ENCODE assay signal across 18 cellular contexts in the genomic region with DNA sequence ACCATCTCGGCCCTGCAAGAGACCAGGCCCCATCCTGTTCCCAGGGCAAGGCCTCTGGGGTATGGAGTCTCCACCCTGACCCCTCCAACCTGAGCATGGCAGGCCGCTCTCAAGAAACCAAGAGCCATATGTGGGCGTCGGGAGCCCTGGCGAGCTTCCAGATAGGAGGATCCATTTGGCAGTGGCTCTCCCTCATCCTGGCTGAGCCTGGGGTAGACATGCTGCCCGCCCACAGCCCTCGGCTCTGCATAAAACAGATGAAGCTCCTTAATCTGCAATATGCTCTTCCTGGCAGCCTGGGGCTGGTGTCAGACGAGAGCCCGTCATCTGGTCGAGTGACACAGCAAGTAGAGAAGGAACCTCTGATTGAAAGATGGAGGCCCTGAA. TPM values are rescaled to one million over a fixed set of nuclear protein-coding genes. Genes with fewer than 3 reads are reported as not detected.
DNase-seq lines count a peak whose midpoint lies in the region; TF ChIP-seq lines count a peak whose summit lies in the region.
"Had no signal": no experiment of that assay in that cellular context is flagged by ENCODE, and none has a peak within 500 bp of the region (broad histone marks: within the 10 kb centered on the region; RNA-seq: fewer than 3 reads in every experiment).

No MANE protein-coding gene starts in this region.

- no peak overlapping the region for H3K4me2 ChIP-seq in hepatocyte

- H3K9me3 ChIP-seq in hepatocyte (ENCODE audit: low read depth) = no peaks in the 10 kb centered on the region
- H3K9me3 ChIP-seq: left ventricle myocardium inferior, testis had no signal

- peaks cover 58% of the 10 kb centered on the region for H3K36me3 Mint-ChIP-seq in activated T-helper 1 cell treated with anti-CD3 and anti-CD28 coated beads, Interleukin-12 subunit alpha, Interleukin-12 subunit beta, Interleukin-2, Interleukin-4 antibody, amounts not matched to agents 30 ng/mL and 10 ng/mL and 1 ng/mL, durations not matched to agents 14 hours and 24 hours and 36 hours (ENCODE audit: low read depth)

- H3K4me1 Mint-ChIP-seq in activated T-helper 1 cell treated with anti-CD3 and anti-CD28 coated beads, Interleukin-12 subunit alpha, Interleukin-12 subunit beta, Interleukin-2, Interleukin-4 antibody, amounts not matched to agents 30 ng/mL and 10 ng/mL and 1 ng/mL, durations not matched to agents 14 hours and 24 hours and 36 hours (ENCODE audit: low read depth) = peaks cover 15% of the 10 kb centered on the region

- TF ChIP-seq CTCF in hepatocyte (IDR thresholded peaks at IDR 0.05; ENCODE audit: poor library complexity) = no peak

- H3K27ac ChIP-seq in hepatocyte = no peak overlapping the region
- H3K27ac ChIP-seq: GM23248, left ventricle myocardium inferior, testis had no signal

- H4K20me1 ChIP-seq in hepatocyte (ENCODE audit: insufficient read depth, poor library complexity, severe bottlenecking) = peaks cover 11% of the 10 kb centered on the region

- peaks cover 28% of the 10 kb centered on the region for H3K79me2 ChIP-seq in hepatocyte

- 91% methylated on average over 10 of the region's 10 CpGs for WGBS in hepatocyte (ENCODE audit: low lambda C conversion rate, missing lambda C conversion rate)

- H3K27ac Mint-ChIP-seq in activated T-helper 1 cell treated with anti-CD3 and anti-CD28 coated beads, Interleukin-12 subunit alpha, Interleukin-12 subunit beta, Interleukin-2, Interleukin-4 antibody, amounts not matched to agents 30 ng/mL and 10 ng/mL and 1 ng/mL, durations not matched to agents 14 hours and 24 hours and 36 hours = no peak overlapping the region
- H3K27ac Mint-ChIP-seq: activated CD4-positive, alpha-beta T cell treated with anti-CD3 and anti-CD28 coated beads, Interleukin-2, amount 10 ng/mL, durations not matched to agents 24 days and 14 days had no signal

- no peaks in the 10 kb centered on the region for H3K9me3 Mint-ChIP-seq in activated T-helper 1 cell treated with anti-CD3 and anti-CD28 coated beads, Interleukin-12 subunit alpha, Interleukin-12 subunit beta, Interleukin-2, Interleukin-4 antibody, amounts not matched to agents 30 ng/mL and 10 ng/mL and 1 ng/mL, durations not matched to agents 14 hours and 24 hours and 36 hours
- H3K9me3 Mint-ChIP-seq: activated CD4-positive, alpha-beta T cell treated with anti-CD3 and anti-CD28 coated beads, Interleukin-2, amount 10 ng/mL, durations not matched to agents 24 days and 14 days had no signal

- no peaks in the 10 kb centered on the region for H3K27me3 ChIP-seq in hepatocyte
- H3K27me3 ChIP-seq: testis had no signal

- no peak overlapping the region for H3K4me3 Mint-ChIP-seq in activated T-helper 1 cell treated with anti-CD3 and anti-CD28 coated beads, Interleukin-12 subunit alpha, Interleukin-12 subunit beta, Interleukin-2, Interleukin-4 antibody, amounts not matched to agents 30 ng/mL and 10 ng/mL and 1 ng/mL, durations not matched to agents 14 hours and 24 hours and 36 hours
- H3K4me3 Mint-ChIP-seq: activated CD4-positive, alpha-beta T cell treated with anti-CD3 and anti-CD28 coated beads, Interleukin-2, amount 10 ng/mL, durations not matched to agents 24 days and 14 days had no signal

- H3K27me3 Mint-ChIP-seq in activated T-helper 1 cell treated with anti-CD3 and anti-CD28 coated beads, Interleukin-12 subunit alpha, Interleukin-12 subunit beta, Interleukin-2, Interleukin-4 antibody, amounts not matched to agents 30 ng/mL and 10 ng/mL and 1 ng/mL, durations not matched to agents 14 hours and 24 hours and 36 hours (ENCODE audit: insufficient read depth) = no peaks in the 10 kb centered on the region
- H3K27me3 Mint-ChIP-seq: activated CD4-positive, alpha-beta T cell treated with anti-CD3 and anti-CD28 coated beads, Interleukin-2, amount 10 ng/mL, durations not matched to agents 24 days and 14 days had no signal

- H3K4me1 ChIP-seq in hepatocyte (ENCODE audit: insufficient read depth) = peaks cover 6% of the 10 kb centered on the region

- H3K9me2 ChIP-seq in hepatocyte (replicated peaks; ENCODE audit: insufficient read depth) = no peaks in the 10 kb centered on the region

- H2AFZ ChIP-seq in hepatocyte = no peak overlapping the region
- H2AFZ ChIP-seq: GM23248 had no signal

- no peak overlapping the region for H3K4me3 ChIP-seq in hepatocyte
- H3K4me3 ChIP-seq: GM23248, left ventricle myocardium inferior, testis had no signal

- intact Hi-C loops in activated T-helper 1 cell treated with anti-CD3 and anti-CD28 coated beads, Interleukin-12 subunit alpha, Interleukin-12 subunit beta, Interleukin-2, Interleukin-4 antibody, amounts not matched to agents 30 ng/mL and 10 ng/mL and 1 ng/mL, durations not matched to agents 14 hours and 24 hours and 36 hours (cut with micrococcal nuclease) = no loop called here

- DNase-seq in AG08396 (ENCODE audit: low spot score) (peak; percentile 3), GM03348 (ENCODE audit: low spot score) (peak; percentile 1), NCI-H524 (lab: John Stamatoyannopoulos, UW) (peak; percentile 79 to 91), inferior parietal cortex (ENCODE audit: extremely low spot score) (peak; percentile 31), NCI-H1417 treated with DMSO at 0.1 percent for 48 hours (lab: John Stamatoyannopoulos, UW) (no peak), hepatocyte (ENCODE audit: low spot score) (no peak), NCI-H146 (lab: John Stamatoyannopoulos, UW) (no peak)
- DNase-seq in activated T-helper 1 cell treated with anti-CD3 and anti-CD28 coated beads, Interleukin-12 subunit alpha, Interleukin-12 subunit beta, Interleukin-2, Interleukin-4 antibody, amounts not matched to agents 30 ng/mL and 10 ng/mL and 1 ng/mL, durations not matched to agents 14 hours and 24 hours and 36 hours (ENCODE audit: low spot score) = no peak
- DNase-seq: activated CD4-positive, alpha-beta T cell treated with anti-CD3 and anti-CD28 coated beads, Interleukin-2, amount 10 ng/mL, durations not matched to agents 24 days and 14 days; activated CD8-positive, alpha-beta memory T cell treated with anti-CD3 and anti-CD28 coated beads, Interleukin-2, amount 50 U/mL, for 48 hours; activated gamma-delta T cell; GM23248; left ventricle myocardium inferior; NCI-H1436; NCI-H345; retina; stimulated activated CD4-positive, alpha-beta T cell treated with anti-CD3 and anti-CD28 coated beads, Interleukin-15, amount 100 ng/mL, for 24 hours; testis had no signal

- no peaks in the 10 kb centered on the region for H3K36me3 ChIP-seq in hepatocyte (replicated peaks; ENCODE audit: insufficient read depth, low read depth)

RNA-seq across cellular contexts. Expression of a gene that starts 6.1 kb away (rescaled TPM):
- total RNA-seq in hepatocyte = 53.0 and 113 TPM in 2 replicates
- polyA plus RNA-seq in hepatocyte = 92.0 and 97.5 TPM in 2 replicates
- total RNA-seq in activated T-helper 1 cell treated with anti-CD3 and anti-CD28 coated beads, Interleukin-12 subunit alpha, Interleukin-12 subunit beta, Interleukin-2, Interleukin-4 antibody, amounts not matched to agents 30 ng/mL and 10 ng/mL and 1 ng/mL, durations not matched to agents 14 hours and 24 hours and 36 hours = 101 and 104 TPM in 2 replicates

RNA-seq across cellular contexts. Expression of a gene that starts 11.2 kb away (rescaled TPM):
- total RNA-seq in hepatocyte = 3.3 and 5.9 TPM in 2 replicates
- polyA plus RNA-seq in hepatocyte = 3.6 and 5.1 TPM in 2 replicates
- 48.2 and 54.9 TPM in 2 replicates for total RNA-seq in activated T-helper 1 cell treated with anti-CD3 and anti-CD28 coated beads, Interleukin-12 subunit alpha, Interleukin-12 subunit beta, Interleukin-2, Interleukin-4 antibody, amounts not matched to agents 30 ng/mL and 10 ng/mL and 1 ng/mL, durations not matched to agents 14 hours and 24 hours and 36 hours

RNA-seq across cellular contexts. Expression of a gene that starts 13.9 kb away (rescaled TPM):
- total RNA-seq in hepatocyte = 4.5 and 5.6 TPM in 2 replicates
- 11.4 and 13.0 TPM in 2 replicates for polyA plus RNA-seq in hepatocyte
- 67.8 and 71.6 TPM in 2 replicates for total RNA-seq in activated T-helper 1 cell treated with anti-CD3 and anti-CD28 coated beads, Interleukin-12 subunit alpha, Interleukin-12 subunit beta, Interleukin-2, Interleukin-4 antibody, amounts not matched to agents 30 ng/mL and 10 ng/mL and 1 ng/mL, durations not matched to agents 14 hours and 24 hours and 36 hours

RNA-seq across cellular contexts. Expression of a gene that starts 29.4 kb away (rescaled TPM):
- total RNA-seq in hepatocyte = 11.5 and 20.1 TPM in 2 replicates
- 33.1 and 42.6 TPM in 2 replicates for polyA plus RNA-seq in hepatocyte
- total RNA-seq in activated T-helper 1 cell treated with anti-CD3 and anti-CD28 coated beads, Interleukin-12 subunit alpha, Interleukin-12 subunit beta, Interleukin-2, Interleukin-4 antibody, amounts not matched to agents 30 ng/mL and 10 ng/mL and 1 ng/mL, durations not matched to agents 14 hours and 24 hours and 36 hours = 25.8 and 27.4 TPM in 2 replicates

RNA-seq across cellular contexts. Expression of a gene that starts 38.9 kb away (rescaled TPM):
- total RNA-seq in hepatocyte = 0.64 and 3.2 TPM in 2 replicates
- 2.5 and 4.3 TPM in 2 replicates for polyA plus RNA-seq in hepatocyte
- total RNA-seq in activated T-helper 1 cell treated with anti-CD3 and anti-CD28 coated beads, Interleukin-12 subunit alpha, Interleukin-12 subunit beta, Interleukin-2, Interleukin-4 antibody, amounts not matched to agents 30 ng/mL and 10 ng/mL and 1 ng/mL, durations not matched to agents 14 hours and 24 hours and 36 hours = 28.0 and 29.6 TPM in 2 replicates
- total RNA-seq: left ventricle myocardium inferior had no signal

Comparison
In these comparisons a context has a peak if more than half of its experiments do, and no peak if none do; other contexts are left out.
1. DNase-seq: peak in AG08396 (single experiment), GM03348 (single experiment), NCI-H524 (2 of 2) and inferior parietal cortex (single experiment); none in NCI-H1417 treated with DMSO at 0.1 percent for 48 hours (single experiment), hepatocyte (single experiment), activated T-helper 1 cell treated with anti-CD3 and anti-CD28 coated beads, Interleukin-12 subunit alpha, Interleukin-12 subunit beta, Interleukin-2, Interleukin-4 antibody, amounts not matched to agents 30 ng/mL and 10 ng/mL and 1 ng/mL, durations not matched to agents 14 hours and 24 hours and 36 hours (single experiment) and NCI-H146 (single experiment).
2. RNA of a gene that starts 13.9 kb away (total RNA-seq): 67.8 to 71.6 TPM in activated T-helper 1 cell treated with anti-CD3 and anti-CD28 coated beads, Interleukin-12 subunit alpha, Interleukin-12 subunit beta, Interleukin-2, Interleukin-4 antibody, amounts not matched to agents 30 ng/mL and 10 ng/mL and 1 ng/mL, durations not matched to agents 14 hours and 24 hours and 36 hours; 4.5 to 5.6 TPM in hepatocyte; every median in the first group is over 10 times any median in the second.